Comparison of ENCODE assay signal across 21 cellular contexts in the genomic region with DNA sequence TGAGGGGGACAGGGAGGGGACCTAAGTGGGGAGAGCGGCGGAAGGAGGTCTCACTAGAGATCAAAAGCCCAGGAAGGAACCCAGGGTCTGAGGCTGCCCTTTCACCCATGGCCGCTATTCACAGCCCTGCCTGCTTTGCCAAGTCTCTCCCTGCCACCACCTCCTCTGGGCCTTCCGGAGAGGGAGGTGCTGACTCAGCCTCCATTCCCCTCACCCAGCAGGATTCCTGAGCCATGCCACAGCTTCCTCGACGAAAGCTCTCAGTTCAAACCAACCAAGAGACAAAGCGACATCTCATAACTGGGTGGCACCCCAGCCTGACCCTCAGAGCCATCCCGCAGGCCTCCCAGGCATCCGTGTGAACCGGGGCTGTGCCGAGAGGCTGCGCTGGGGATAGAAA. TPM values are rescaled to one million over a fixed set of nuclear protein-coding genes. Genes with fewer than 3 reads are reported as not detected.
DNase-seq lines count a peak whose midpoint lies in the region; ATAC-seq, FAIRE-seq and TF ChIP-seq lines count a peak whose summit lies in the region.
"Had no signal": no experiment of that assay in that cellular context is flagged by ENCODE, and none has a peak within 500 bp of the region (broad histone marks: within the 10 kb centered on the region; RNA-seq: fewer than 3 reads in every experiment).

No MANE protein-coding gene starts in this region.

- H3K9me3 ChIP-seq in SK-N-MC (ENCODE audit: low read depth, low read length): no peaks in the 10 kb centered on the region
- no peaks in the 10 kb centered on the region for H3K9me3 ChIP-seq in keratinocyte (ENCODE audit: control insufficient read depth, low read depth, low read length)
- no peaks in the 10 kb centered on the region for H3K9me3 ChIP-seq in aorta (ENCODE audit: control insufficient read depth, low read length)

- H3K4me3 ChIP-seq in GM23338 (no peak overlapping the region), SK-N-MC (peak overlapping the region; percentile 29; the same call in 1 of the 2 replicates), keratinocyte (ENCODE audit: control insufficient read depth in 2 of 3, extremely low read depth in 1 of 3, insufficient read depth in 2 of 3, low read depth in 1 of 3, low read length in 3 of 3) (no peak overlapping the region), aorta (ENCODE audit: low read length in 2 of 2) (no peak overlapping the region)
- H3K4me3 ChIP-seq: lung had no signal

- no peaks in the 10 kb centered on the region for H3K9me1 ChIP-seq in keratinocyte (ENCODE audit: control insufficient read depth, extremely low read depth, insufficient read depth, low read length)

- DNase-seq in ACHN (peak; percentile 14), GM23338 (ENCODE audit: low spot score) (no peak), SK-N-MC (ENCODE audit: low read depth, low spot score) (no peak), keratinocyte (ENCODE audit: low read depth, low spot score) (no peak), aorta (no peak), T1000 (lab: John Stamatoyannopoulos, UW) (no peak)
- DNase-seq: activated CD8-positive, alpha-beta memory T cell treated with anti-CD3 and anti-CD28 coated beads, Interleukin-2, amount 10 ng/mL, durations not matched to agents 7 days and 5 days; Kasumi-1; NCI-H1436; OCI-M1; stimulated activated CD4-positive, alpha-beta T cell treated with anti-CD3 and anti-CD28 coated beads, Interleukin-2, amount 100 ng/mL, for 48 hours; stimulated activated CD8-positive, alpha-beta memory T cell treated with anti-CD3 and anti-CD28 coated beads, Interleukin-4, amount 100 ng/mL, for 48 hours; SW 1271 had no signal

- peaks cover 53% of the 10 kb centered on the region for H3K27me3 ChIP-seq in GM23338 (ENCODE audit: insufficient read depth)
- H3K27me3 ChIP-seq in keratinocyte (ENCODE audit: control insufficient read depth, extremely low read depth, insufficient read depth, low read length): peaks cover 24% of the 10 kb centered on the region
- no peaks in the 10 kb centered on the region for H3K27me3 ChIP-seq in aorta (ENCODE audit: control insufficient read depth in 1 of 2, insufficient read depth in 2 of 2, low read length in 1 of 2)

- H3K27ac Mint-ChIP-seq in GM23338: peak overlapping the region; percentile 53; the same call in 1 of the 2 replicates
- H3K27ac Mint-ChIP-seq: activated CD8-positive, alpha-beta memory T cell treated with anti-CD3 and anti-CD28 coated beads, Interleukin-2, amount 10 ng/mL, durations not matched to agents 7 days and 5 days; brain; WTC11 had no signal

- peak; percentile 90 for FAIRE-seq in keratinocyte (lab: Jason Lieb, UNC)

- H3K79me2 ChIP-seq in GM23338 (replicated peaks; ENCODE audit: insufficient read depth): no peaks in the 10 kb centered on the region
- H3K79me2 ChIP-seq in keratinocyte (ENCODE audit: control insufficient read depth, insufficient read depth, low read length): no peaks in the 10 kb centered on the region

- no peaks in the 10 kb centered on the region for H3K36me3 Mint-ChIP-seq in GM23338 (ENCODE audit: low read depth)
- H3K36me3 Mint-ChIP-seq: activated CD8-positive, alpha-beta memory T cell treated with anti-CD3 and anti-CD28 coated beads, Interleukin-2, amount 10 ng/mL, durations not matched to agents 7 days and 5 days; brain; WTC11 had no signal

- H4K20me1 ChIP-seq in GM23338 (replicated peaks; ENCODE audit: insufficient read depth) (no peaks in the 10 kb centered on the region), keratinocyte (ENCODE audit: control insufficient read depth, extremely low read depth, insufficient read depth, low read length) (no peaks in the 10 kb centered on the region)

- TF ChIP-seq CTCF in GM23338 (conservative IDR thresholded peaks at IDR 0.05; ENCODE audit: low read depth in 2 of 2) (no peak), keratinocyte (optimal IDR thresholded peaks at IDR 0.05 in 1 of 3, IDR thresholded peaks at IDR 0.05 in 1 of 3, conservative IDR thresholded peaks at IDR 0.05 in 1 of 3; ENCODE audit: extremely low read depth in 1 of 3, insufficient read depth in 2 of 3, low read length in 3 of 3) (no peak)

- dilution Hi-C loops in keratinocyte (cut with MboI; ENCODE audit: extremely low pct_ligation_motif_present, low sequenced_read_pairs): no loop called here

- H3K4me3 Mint-ChIP-seq in GM23338: no peak overlapping the region
- H3K4me3 Mint-ChIP-seq: activated CD8-positive, alpha-beta memory T cell treated with anti-CD3 and anti-CD28 coated beads, Interleukin-2, amount 10 ng/mL, durations not matched to agents 7 days and 5 days; brain; WTC11 had no signal

- H3K4me1 ChIP-seq in GM23338 (ENCODE audit: insufficient read depth) (peaks cover 17% of the 10 kb centered on the region; the same call in 1 of the 2 replicates), keratinocyte (ENCODE audit: control insufficient read depth, extremely low read depth, insufficient read depth, low read length) (no peaks in the 10 kb centered on the region), aorta (ENCODE audit: control insufficient read depth in 1 of 2, insufficient read depth in 2 of 2, low read length in 2 of 2) (no peaks in the 10 kb centered on the region)

- H3K27ac ChIP-seq in GM23338 (ENCODE audit: low read depth) (no peak overlapping the region), SK-N-MC (no peak overlapping the region), keratinocyte (ENCODE audit: control insufficient read depth, insufficient read depth, low read length) (no peak overlapping the region), aorta (ENCODE audit: low read depth in 1 of 2, low read length in 2 of 2) (no peak overlapping the region)

- H3K36me3 ChIP-seq in GM23338 (ENCODE audit: insufficient read depth) (no peaks in the 10 kb centered on the region; the same call in 1 of the 2 replicates), SK-N-MC (ENCODE audit: insufficient read depth, low read length) (no peaks in the 10 kb centered on the region), keratinocyte (ENCODE audit: control insufficient read depth in 2 of 2, extremely low read depth in 1 of 2, insufficient read depth in 2 of 2, low read length in 2 of 2) (no peaks in the 10 kb centered on the region), aorta (ENCODE audit: control insufficient read depth in 1 of 2, insufficient read depth in 2 of 2, low read length in 1 of 2) (no peaks in the 10 kb centered on the region)

- peaks cover 22% of the 10 kb centered on the region for H3K4me1 Mint-ChIP-seq in GM23338
- H3K4me1 Mint-ChIP-seq: activated CD8-positive, alpha-beta memory T cell treated with anti-CD3 and anti-CD28 coated beads, Interleukin-2, amount 10 ng/mL, durations not matched to agents 7 days and 5 days had no signal

- intact Hi-C loops in aorta (cut with DNase I): no loop called here

- no peaks in the 10 kb centered on the region for H3F3A ChIP-seq in GM23338 (replicated peaks; ENCODE audit: low read depth)

- H3K9me2 ChIP-seq in GM23338 (ENCODE audit: insufficient read depth): no peaks in the 10 kb centered on the region

- 61 to 62% methylated on average over 11 to 12 of the region's 12 CpGs for WGBS in aorta, 2 donors

- H3K4me2 ChIP-seq in GM23338: no peak overlapping the region
- H3K4me2 ChIP-seq in keratinocyte (ENCODE audit: control insufficient read depth, extremely low read depth, insufficient read depth, low read depth, low read length): no peak overlapping the region

- no peak overlapping the region for H2AFZ ChIP-seq in GM23338
- no peak overlapping the region for H2AFZ ChIP-seq in keratinocyte (ENCODE audit: control insufficient read depth, low read length)

- in situ Hi-C loops in ACHN (cut with HindIII; ENCODE audit: low pct_ligation_motif_present, low pct_unique_long_range_greater_than_20kb, low sequenced_read_pairs): no loop called here

- H3K9ac ChIP-seq in SK-N-MC (ENCODE audit: insufficient read length) (peak overlapping the region; percentile 23), keratinocyte (ENCODE audit: control insufficient read depth, extremely low read depth, insufficient read depth, low read length) (no peak overlapping the region)

- peaks cover 30% of the 10 kb centered on the region for H3K27me3 Mint-ChIP-seq in GM23338 (ENCODE audit: insufficient read depth, low read depth, poor library complexity)

- ATAC-seq in GM23338 (no peak), HG03457 (IDR thresholded peaks at IDR 0.05; ENCODE audit: unreplicated experiment) (no peak), HG03025 (IDR thresholded peaks at IDR 0.05; ENCODE audit: low FRiP score, unreplicated experiment) (no peak), aorta (ENCODE audit: low FRiP score) (no peak)
- ATAC-seq: activated CD8-positive, alpha-beta memory T cell treated with anti-CD3 and anti-CD28 coated beads, Interleukin-2, amount 10 ng/mL, durations not matched to agents 7 days and 5 days; sciatic nerve; WTC11 had no signal

- H3K9me3 Mint-ChIP-seq in GM23338: no peaks in the 10 kb centered on the region
- H3K9me3 Mint-ChIP-seq: WTC11 had no signal

TF ChIP-seq in GM23338, 12 proteins besides CTCF, POLR2A, EP300 and RAD21 (continues in another document):
- no peak for TF ChIP-seq EZH2phosphoT487 (IDR thresholded peaks at IDR 0.05; ENCODE audit: unreplicated experiment)
- TF ChIP-seq NANOG (IDR thresholded peaks at IDR 0.05; ENCODE audit: borderline replicate concordance): no peak
- TF ChIP-seq, protein P1, sequence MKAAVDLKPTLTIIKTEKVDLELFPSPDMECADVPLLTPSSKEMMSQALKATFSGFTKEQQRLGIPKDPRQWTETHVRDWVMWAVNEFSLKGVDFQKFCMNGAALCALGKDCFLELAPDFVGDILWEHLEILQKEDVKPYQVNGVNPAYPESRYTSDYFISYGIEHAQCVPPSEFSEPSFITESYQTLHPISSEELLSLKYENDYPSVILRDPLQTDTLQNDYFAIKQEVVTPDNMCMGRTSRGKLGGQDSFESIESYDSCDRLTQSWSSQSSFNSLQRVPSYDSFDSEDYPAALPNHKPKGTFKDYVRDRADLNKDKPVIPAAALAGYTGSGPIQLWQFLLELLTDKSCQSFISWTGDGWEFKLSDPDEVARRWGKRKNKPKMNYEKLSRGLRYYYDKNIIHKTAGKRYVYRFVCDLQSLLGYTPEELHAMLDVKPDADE (IDR thresholded peaks at IDR 0.05): no peak
- TF ChIP-seq EZH2 (IDR thresholded peaks at IDR 0.05; ENCODE audit: low read depth, unreplicated experiment): no peak
- no peak for TF ChIP-seq JUNB (IDR thresholded peaks at IDR 0.05; ENCODE audit: unreplicated experiment)
- TF ChIP-seq ZNF331 (CRISPR knock-in tag; IDR thresholded peaks at IDR 0.05; ENCODE audit: low read depth): no peak

RNA-seq across cellular contexts. Expression of gene PAX5, which starts 36.7 kb away (rescaled TPM):
- 0.17 and 0.27 TPM in 2 replicates for total RNA-seq in GM23338 (2014; rRNA removed; shearing (Covaris generic))
- 0.30 and 0.60 TPM in 2 replicates for polyA plus RNA-seq in GM23338 (2016; fragmentation: Nextera tagmentation; extraction: Ambion mirVana)
- polyA plus RNA-seq in keratinocyte: not detected in 3 replicates
- polyA plus RNA-seq in keratinocyte (2011; ENCODE audit: low read depth): not detected
- polyA plus RNA-seq in keratinocyte (2011; cell fraction: cytosol; rRNA removed): not detected in 2 replicates
- polyA plus RNA-seq in keratinocyte (2011; cell fraction: nucleus; rRNA removed): not detected in 2 replicates
- not detected in 2 replicates for polyA plus RNA-seq in keratinocyte (2012; ENCODE audit: low replicate concordance)
- polyA minus RNA-seq in keratinocyte: not detected in 3 replicates
- polyA minus RNA-seq in keratinocyte (2011; cell fraction: cytosol; rRNA and poly(A)+ RNA removed): not detected
- polyA minus RNA-seq in keratinocyte (2011; cell fraction: nucleus; rRNA and poly(A)+ RNA removed): not detected in 2 replicates
- under 1 TPM; 0.19 to 0.81 TPM for total RNA-seq in aorta
- under 1 TPM; under 0.01 to 0.61 TPM for polyA plus RNA-seq in aorta
- total RNA-seq: NCI-H460 had no signal
- polyA plus RNA-seq: AG04450 had no signal
